10 cellular contexts compared by ENCODE assay signal in the genomic region with DNA sequence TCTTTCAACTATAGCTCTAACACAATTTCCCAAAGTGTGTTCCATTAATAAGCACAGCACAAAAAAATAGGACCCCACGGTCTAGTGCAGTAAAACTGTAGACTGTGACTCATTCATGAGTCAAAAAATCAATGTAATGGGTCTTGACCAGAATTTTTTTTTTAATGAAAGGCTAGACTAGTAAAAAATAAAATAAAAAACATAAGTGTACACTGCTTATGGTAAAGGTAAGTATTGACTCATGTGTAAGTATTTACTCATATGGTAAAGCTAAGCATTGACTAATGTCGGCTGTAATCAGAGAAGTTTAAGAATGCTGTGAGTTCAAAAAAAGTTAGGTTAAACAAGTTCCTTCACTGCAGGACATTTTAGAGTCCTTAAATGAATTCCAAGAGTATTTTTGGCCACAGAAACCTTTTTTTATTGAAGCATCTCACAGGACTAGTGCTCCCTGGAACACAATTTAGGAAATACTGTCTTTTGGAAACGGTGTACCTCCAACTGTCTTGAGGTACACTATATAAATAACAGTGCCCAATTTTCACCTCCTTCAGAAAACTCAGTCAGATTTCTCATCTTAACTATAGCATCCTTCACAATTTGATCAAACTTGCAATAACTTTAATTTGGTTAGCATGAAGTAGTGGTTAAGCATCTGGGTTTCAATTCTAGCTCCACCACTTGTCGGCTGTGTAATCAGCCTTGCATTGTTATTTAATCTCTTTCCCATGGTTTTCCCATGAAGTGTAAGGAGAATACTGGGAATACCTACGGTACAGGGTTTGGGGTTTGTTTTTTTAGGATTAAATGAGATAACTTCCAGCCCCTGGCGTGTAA. TPM values are rescaled to one million over a fixed set of nuclear protein-coding genes. Genes with fewer than 3 reads are reported as not detected.
DNase-seq lines count a peak whose midpoint lies in the region; ATAC-seq, FAIRE-seq and TF ChIP-seq lines count a peak whose summit lies in the region.
"Had no signal": no experiment of that assay in that cellular context is flagged by ENCODE, and none has a peak within 500 bp of the region (broad histone marks: within the 10 kb centered on the region; RNA-seq: fewer than 3 reads in every experiment).

No MANE protein-coding gene starts in this region.

- TF ChIP-seq POLR2A in GM12892 (IDR thresholded peaks at IDR 0.05; ENCODE audit: low read depth, low read length) (no peak), adrenal gland (IDR thresholded peaks at IDR 0.05) (no peak)

- peaks cover 4% of the 10 kb centered on the region for H3K4me1 Mint-ChIP-seq in WTC11
- no peaks in the 10 kb centered on the region for H3K4me1 Mint-ChIP-seq in memory B cell
- H3K4me1 Mint-ChIP-seq in natural killer cell treated with Interleukin-12 subunit alpha and Interleukin-12 subunit beta and Interleukin-15 and Interleukin-18, amount 100 ng/mL, for 72 hours (ENCODE audit: low read depth in 2 of 2): peaks cover 2 to 7% of the 10 kb centered on the region in 2 donors

- CTCF ChIA-PET in WTC11 (lab: Charles Lee): interaction anchor here (0.6 to 2.1 kb wide), 16 partner anchors 9 to 406 kb away, joined by 3 to 18 read pairs (median 4); no protein-coding TSS in a partner anchor

- intact Hi-C loops in adrenal gland (cut with DNase I): loop anchor here in 1 of 2 donors (5.0 kb wide), 1 partner anchor 470 kb away; no protein-coding TSS in a partner anchor

- ATAC-seq in HG02798 (IDR thresholded peaks at IDR 0.05; ENCODE audit: poor library complexity, unreplicated experiment) (peak; percentile 19), WTC11 (peak; percentile 30; the same call in 1 of the 2 replicates), memory B cell (ENCODE audit: low read depth) (peak; percentile 19)
- no peak for ATAC-seq in natural killer cell treated with Interleukin-12 subunit alpha and Interleukin-12 subunit beta and Interleukin-15 and Interleukin-18, amount 100 ng/mL, for 72 hours

- 34 to 39% (median 36%) methylated on average over 6 of the region's 6 CpGs for WGBS in adrenal gland, 4 donors

- DNase-seq in GM12892 (ENCODE audit: insufficient read length): no peak
- no peak for DNase-seq in WTC11 (ENCODE audit: low spot score)
- no peak for DNase-seq in memory B cell (ENCODE audit: low spot score in 2 of 2)
- no peak for DNase-seq in NCI-H510A (lab: John Stamatoyannopoulos, UW)
- no peak for DNase-seq in natural killer cell treated with Interleukin-12 subunit alpha and Interleukin-12 subunit beta and Interleukin-15 and Interleukin-18, amount 100 ng/mL, for 72 hours (ENCODE audit: low spot score)
- DNase-seq in adrenal gland: no peak
- no peak for DNase-seq in HCEC 1CT

- H3K27me3 Mint-ChIP-seq in WTC11 (ENCODE audit: low read depth) (peaks cover 3% of the 10 kb centered on the region; the same call in 1 of the 2 replicates), memory B cell (peaks cover 5% of the 10 kb centered on the region)
- peaks cover 8 to 16% of the 10 kb centered on the region in 2 donors for H3K27me3 Mint-ChIP-seq in natural killer cell treated with Interleukin-12 subunit alpha and Interleukin-12 subunit beta and Interleukin-15 and Interleukin-18, amount 100 ng/mL, for 72 hours

- H3K27ac Mint-ChIP-seq in WTC11 (no peak overlapping the region), memory B cell (no peak overlapping the region)
- no peak overlapping the region for H3K27ac Mint-ChIP-seq in natural killer cell treated with Interleukin-12 subunit alpha and Interleukin-12 subunit beta and Interleukin-15 and Interleukin-18, amount 100 ng/mL, for 72 hours
- H3K27ac Mint-ChIP-seq: stimulated activated naive CD8-positive, alpha-beta T cell treated with anti-CD3 and anti-CD28 coated beads, Interleukin-15, Interleukin-2, amounts not matched to agents 100 ng/mL and 50 ng/mL, for 24 hours had no signal

- TF ChIP-seq CTCF in WTC11 (IDR thresholded peaks at IDR 0.05) (no peak), adrenal gland (IDR thresholded peaks at IDR 0.05) (no peak)

- H3K36me3 Mint-ChIP-seq in WTC11 (no peaks in the 10 kb centered on the region), memory B cell (no peaks in the 10 kb centered on the region)
- H3K36me3 Mint-ChIP-seq in natural killer cell treated with Interleukin-12 subunit alpha and Interleukin-12 subunit beta and Interleukin-15 and Interleukin-18, amount 100 ng/mL, for 72 hours: no peaks in the 10 kb centered on the region

- peak overlapping the region in 1 of 4 donors; percentile 37 for H3K4me3 ChIP-seq in adrenal gland

- peak overlapping the region; percentile 17; the same call in 1 of the 2 replicates for H3K4me3 Mint-ChIP-seq in WTC11
- H3K4me3 Mint-ChIP-seq in memory B cell: no peak overlapping the region
- H3K4me3 Mint-ChIP-seq in natural killer cell treated with Interleukin-12 subunit alpha and Interleukin-12 subunit beta and Interleukin-15 and Interleukin-18, amount 100 ng/mL, for 72 hours: no peak overlapping the region
- H3K4me3 Mint-ChIP-seq: stimulated activated naive CD8-positive, alpha-beta T cell treated with anti-CD3 and anti-CD28 coated beads, Interleukin-15, Interleukin-2, amounts not matched to agents 100 ng/mL and 50 ng/mL, for 24 hours had no signal

- no peaks in the 10 kb centered on the region for H3K36me3 ChIP-seq in adrenal gland (replicated peaks in 1 of 2)

- H3K9me3 ChIP-seq in adrenal gland (replicated peaks in 1 of 3): no peaks in the 10 kb centered on the region

- no peak overlapping the region for H3K27ac ChIP-seq in adrenal gland

- POLR2A ChIA-PET in WTC11 (lab: Charles Lee): no interaction called here

- no peaks in the 10 kb centered on the region for H3K9me3 Mint-ChIP-seq in WTC11
- H3K9me3 Mint-ChIP-seq in memory B cell: no peaks in the 10 kb centered on the region
- H3K9me3 Mint-ChIP-seq in natural killer cell treated with Interleukin-12 subunit alpha and Interleukin-12 subunit beta and Interleukin-15 and Interleukin-18, amount 100 ng/mL, for 72 hours: no peaks in the 10 kb centered on the region
- H3K9me3 Mint-ChIP-seq: stimulated activated naive CD8-positive, alpha-beta T cell treated with anti-CD3 and anti-CD28 coated beads, Interleukin-15, Interleukin-2, amounts not matched to agents 100 ng/mL and 50 ng/mL, for 24 hours had no signal

- H3K4me1 ChIP-seq in adrenal gland (replicated peaks in 1 of 2): peaks cover 0 to 7% of the 10 kb centered on the region in 2 donors

- peak; percentile 65 for FAIRE-seq in GM12892 (lab: Jason Lieb, UNC)

- no peaks in the 10 kb centered on the region for H3K27me3 ChIP-seq in adrenal gland

TF ChIP-seq in WTC11, 78 proteins besides CTCF, POLR2A, EP300 and RAD21 (continues in another document):
- TF ChIP-seq, protein P1, sequence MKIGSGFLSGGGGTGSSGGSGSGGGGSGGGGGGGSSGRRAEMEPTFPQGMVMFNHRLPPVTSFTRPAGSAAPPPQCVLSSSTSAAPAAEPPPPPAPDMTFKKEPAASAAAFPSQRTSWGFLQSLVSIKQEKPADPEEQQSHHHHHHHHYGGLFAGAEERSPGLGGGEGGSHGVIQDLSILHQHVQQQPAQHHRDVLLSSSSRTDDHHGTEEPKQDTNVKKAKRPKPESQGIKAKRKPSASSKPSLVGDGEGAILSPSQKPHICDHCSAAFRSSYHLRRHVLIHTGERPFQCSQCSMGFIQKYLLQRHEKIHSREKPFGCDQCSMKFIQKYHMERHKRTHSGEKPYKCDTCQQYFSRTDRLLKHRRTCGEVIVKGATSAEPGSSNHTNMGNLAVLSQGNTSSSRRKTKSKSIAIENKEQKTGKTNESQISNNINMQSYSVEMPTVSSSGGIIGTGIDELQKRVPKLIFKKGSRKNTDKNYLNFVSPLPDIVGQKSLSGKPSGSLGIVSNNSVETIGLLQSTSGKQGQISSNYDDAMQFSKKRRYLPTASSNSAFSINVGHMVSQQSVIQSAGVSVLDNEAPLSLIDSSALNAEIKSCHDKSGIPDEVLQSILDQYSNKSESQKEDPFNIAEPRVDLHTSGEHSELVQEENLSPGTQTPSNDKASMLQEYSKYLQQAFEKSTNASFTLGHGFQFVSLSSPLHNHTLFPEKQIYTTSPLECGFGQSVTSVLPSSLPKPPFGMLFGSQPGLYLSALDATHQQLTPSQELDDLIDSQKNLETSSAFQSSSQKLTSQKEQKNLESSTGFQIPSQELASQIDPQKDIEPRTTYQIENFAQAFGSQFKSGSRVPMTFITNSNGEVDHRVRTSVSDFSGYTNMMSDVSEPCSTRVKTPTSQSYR (CRISPR knock-in tag; IDR thresholded peaks at IDR 0.05): no peak
- TF ChIP-seq GABPB1 (CRISPR knock-in tag; IDR thresholded peaks at IDR 0.05): no peak
- TF ChIP-seq CREB1 (CRISPR knock-in tag; IDR thresholded peaks at IDR 0.05): no peak
- TF ChIP-seq TEAD1 (CRISPR knock-in tag; IDR thresholded peaks at IDR 0.05): no peak
- no peak for TF ChIP-seq GRHL2 (CRISPR knock-in tag; IDR thresholded peaks at IDR 0.05; ENCODE audit: insufficient replicate concordance, severe bottlenecking)
- no peak for TF ChIP-seq FOXP1 (CRISPR knock-in tag; IDR thresholded peaks at IDR 0.05; ENCODE audit: borderline replicate concordance)

RNA-seq across cellular contexts. Expression of gene CCDC73, which starts 2.1 kb away (rescaled TPM):
- 0.30 TPM for polyA plus RNA-seq in GM12892 (2012; ENCODE audit: missing spikeins)
- total RNA-seq in WTC11 (2021) (not detected in 3 replicates), adrenal gland (under 1 TPM in 5 of 8 donors, not detected in 3; 0.07 to 0.51 (median 0.19) TPM)
- total RNA-seq in natural killer cell treated with Interleukin-12 subunit alpha and Interleukin-12 subunit beta and Interleukin-15 and Interleukin-18, amount 100 ng/mL, for 72 hours: under 1 TPM in 1 of 2 donors, not detected in 1; 0.10 TPM
- polyA plus RNA-seq in adrenal gland: under 1 TPM in 2 of 3 donors, not detected in 1; 0.16 to 0.27 TPM
- total RNA-seq: OCI-LY7 had no signal

RNA-seq across cellular contexts. Expression of gene PRRG4, which starts 37.4 kb away (rescaled TPM):
- polyA plus RNA-seq in GM12892 (2012; ENCODE audit: missing spikeins): 2.0 TPM
- total RNA-seq in WTC11 (2021): 0.87 to 1.1 TPM (median 1.1 TPM) in 3 replicates
- total RNA-seq in natural killer cell treated with Interleukin-12 subunit alpha and Interleukin-12 subunit beta and Interleukin-15 and Interleukin-18, amount 100 ng/mL, for 72 hours: 1 to 10 TPM in 1 of 2 donors, under 1 TPM in 1; 0.67 to 1.8 TPM
- total RNA-seq in adrenal gland: 1 to 10 TPM in 7 of 8 donors, under 1 TPM in 1; 0.60 to 3.5 (median 1.7) TPM
- 1 to 10 TPM in 2 of 3 donors, under 1 TPM in 1; 0.97 to 1.3 (median 1.1) TPM for polyA plus RNA-seq in adrenal gland
- total RNA-seq: OCI-LY7 had no signal

Comparison
In these comparisons a context has a peak if more than half of its experiments do, and no peak if none do; other contexts are left out.
1. ATAC-seq: peak in HG02798 (single experiment), WTC11 (single experiment) and memory B cell (single experiment); none in natural killer cell treated with Interleukin-12 subunit alpha and Interleukin-12 subunit beta and Interleukin-15 and Interleukin-18, amount 100 ng/mL, for 72 hours (0 of 2).